Comparison of ENCODE assay signal across 20 cellular contexts in the genomic region with DNA sequence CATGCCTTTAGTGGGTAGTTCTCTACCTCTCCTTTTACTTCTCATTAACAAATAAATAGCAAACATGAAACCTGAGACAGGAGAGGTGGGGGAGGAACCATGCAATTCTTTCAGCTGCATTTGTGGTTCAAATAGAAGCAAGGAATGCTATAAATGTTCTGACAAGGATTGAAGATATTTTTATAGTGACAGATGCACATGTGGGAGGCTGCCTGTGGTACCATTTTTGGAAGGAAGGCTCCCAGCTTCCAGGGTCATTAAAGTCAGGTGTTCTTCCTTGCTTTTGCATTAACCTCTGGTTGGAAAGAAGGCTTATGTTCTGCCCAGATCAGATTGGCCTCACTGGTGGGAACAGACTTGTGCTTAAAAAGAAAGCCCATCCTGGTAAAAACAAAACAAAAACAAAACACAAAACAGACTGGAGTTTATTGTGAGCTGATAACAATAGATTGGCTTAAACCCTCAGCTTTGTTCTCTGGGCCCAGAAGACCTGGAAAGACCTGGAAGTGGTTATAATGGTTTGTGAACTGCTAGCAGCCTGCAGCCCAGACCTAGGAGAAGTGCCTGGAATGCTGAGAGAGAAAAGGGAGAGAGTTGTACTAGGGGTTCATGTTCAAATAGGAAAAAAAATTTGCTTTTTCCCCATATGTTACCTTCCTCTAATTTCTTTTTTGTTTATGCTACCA.
A peak's percentile ranks its signal among the peaks of the same experiment; 100 is the strongest.
DNase-seq lines count a peak whose midpoint lies in the region; ATAC-seq lines count a peak whose summit lies in the region.
"Had no signal": no experiment of that assay in that cellular context is flagged by ENCODE, and none has a peak within 500 bp of the region (broad histone marks: within the 10 kb centered on the region; RNA-seq: fewer than 3 reads in every experiment).

No MANE protein-coding gene starts in this region.

- no peak overlapping the region for H2AK5ac ChIP-seq in mesendoderm (ENCODE audit: low read length)

- H3K4me1 ChIP-seq in mesendoderm (ENCODE audit: control insufficient read depth, low read depth, low read length): peaks cover 3% of the 10 kb centered on the region

- H4K5ac ChIP-seq in mesendoderm (ENCODE audit: low read length): no peak overlapping the region

- no peaks in the 10 kb centered on the region for H3K27me3 ChIP-seq in mesendoderm (ENCODE audit: insufficient read depth, low read length, poor library complexity)
- H3K27me3 ChIP-seq: hepatocyte, tibial nerve had no signal

- no peak overlapping the region for H3K4ac ChIP-seq in mesendoderm (ENCODE audit: low read depth, low read length)

- H3K79me1 ChIP-seq in mesendoderm (ENCODE audit: low read length): no peaks in the 10 kb centered on the region

- no peak overlapping the region for H3K23ac ChIP-seq in mesendoderm (ENCODE audit: low read length)

- H3K79me2 ChIP-seq in mesendoderm (ENCODE audit: control insufficient read depth, insufficient read depth, low read length): no peaks in the 10 kb centered on the region
- H3K79me2 ChIP-seq: hepatocyte had no signal

- no peak overlapping the region for H2BK15ac ChIP-seq in mesendoderm (replicated peaks; ENCODE audit: low read depth)

- no peaks in the 10 kb centered on the region for H3K36me3 ChIP-seq in mesendoderm (ENCODE audit: control insufficient read depth, insufficient read depth, low read length)
- H3K36me3 ChIP-seq: tibial nerve had no signal

- ATAC-seq in left ventricle myocardium superior (peak; percentile 29), Right ventricle myocardium inferior (no peak), GM21528 (IDR thresholded peaks at IDR 0.05; ENCODE audit: low FRiP score, unreplicated experiment) (no peak), HG02885 (IDR thresholded peaks at IDR 0.05; ENCODE audit: poor library complexity, unreplicated experiment) (no peak), GM21447 (IDR thresholded peaks at IDR 0.05; ENCODE audit: unreplicated experiment) (no peak)
- ATAC-seq: CD8-positive, alpha-beta T cell; effector memory CD8-positive, alpha-beta T cell had no signal

- intact Hi-C loops in left ventricle myocardium superior (cut with micrococcal nuclease): no loop called here
- intact Hi-C loops in Right ventricle myocardium inferior (cut with DNase I): loop anchor here (2.0 kb wide), 1 partner anchor 134 kb away; no protein-coding TSS in a partner anchor

- DNase-seq in left ventricle myocardium superior (no peak), Right ventricle myocardium inferior (ENCODE audit: missing footprints) (no peak), astrocyte of the hippocampus (ENCODE audit: low read depth, low spot score) (peak; percentile 43), mesendoderm (peak; percentile 7), GM19240 (ENCODE audit: insufficient read length, low spot score) (no peak)
- DNase-seq: activated CD4-positive, alpha-beta T cell treated with anti-CD3 and anti-CD28 coated beads, Interleukin-2, amount 50 U/mL, for 4 hours; activated naive CD4-positive, alpha-beta T cell; activated T-cell treated with anti-CD3 and anti-CD28 coated beads for 4 hours; CD8-positive, alpha-beta T cell; effector memory CD8-positive, alpha-beta T cell; KG1; NCI-H226; right cardiac atrium; stimulated activated naive CD4-positive, alpha-beta T cell treated with Interleukin-2 at 50 U/mL for 16 hours had no signal

- H3K4me2 ChIP-seq in mesendoderm (ENCODE audit: low read length): no peak overlapping the region
- H3K4me2 ChIP-seq: hepatocyte had no signal

- H3K56ac ChIP-seq in mesendoderm (ENCODE audit: low read length): no peak overlapping the region

- H3K4me3 ChIP-seq in mesendoderm (ENCODE audit: low read length): no peak overlapping the region
- H3K4me3 ChIP-seq: hepatocyte, tibial nerve had no signal

- H3K9ac ChIP-seq in mesendoderm (ENCODE audit: low read length): no peak overlapping the region

- H3K18ac ChIP-seq in mesendoderm (ENCODE audit: low read length): no peak overlapping the region

- H4K8ac ChIP-seq in mesendoderm (ENCODE audit: low read depth, low read length): no peak overlapping the region

- H2BK120ac ChIP-seq in mesendoderm (ENCODE audit: low read depth, low read length): no peak overlapping the region

- no peak overlapping the region for H3K27ac ChIP-seq in mesendoderm (ENCODE audit: low read depth, low read length)
- H3K27ac ChIP-seq: hepatocyte, RWPE1, tibial nerve had no signal

- no peak overlapping the region for H2BK5ac ChIP-seq in mesendoderm (ENCODE audit: low read length)

Comparison
In these comparisons a context has a peak if more than half of its experiments do, and no peak if none do; other contexts are left out.
1. DNase-seq: peak in astrocyte of the hippocampus (single experiment) and mesendoderm (single experiment); none in left ventricle myocardium superior (single experiment), Right ventricle myocardium inferior (single experiment) and GM19240 (single experiment).